In the genomic region with DNA sequence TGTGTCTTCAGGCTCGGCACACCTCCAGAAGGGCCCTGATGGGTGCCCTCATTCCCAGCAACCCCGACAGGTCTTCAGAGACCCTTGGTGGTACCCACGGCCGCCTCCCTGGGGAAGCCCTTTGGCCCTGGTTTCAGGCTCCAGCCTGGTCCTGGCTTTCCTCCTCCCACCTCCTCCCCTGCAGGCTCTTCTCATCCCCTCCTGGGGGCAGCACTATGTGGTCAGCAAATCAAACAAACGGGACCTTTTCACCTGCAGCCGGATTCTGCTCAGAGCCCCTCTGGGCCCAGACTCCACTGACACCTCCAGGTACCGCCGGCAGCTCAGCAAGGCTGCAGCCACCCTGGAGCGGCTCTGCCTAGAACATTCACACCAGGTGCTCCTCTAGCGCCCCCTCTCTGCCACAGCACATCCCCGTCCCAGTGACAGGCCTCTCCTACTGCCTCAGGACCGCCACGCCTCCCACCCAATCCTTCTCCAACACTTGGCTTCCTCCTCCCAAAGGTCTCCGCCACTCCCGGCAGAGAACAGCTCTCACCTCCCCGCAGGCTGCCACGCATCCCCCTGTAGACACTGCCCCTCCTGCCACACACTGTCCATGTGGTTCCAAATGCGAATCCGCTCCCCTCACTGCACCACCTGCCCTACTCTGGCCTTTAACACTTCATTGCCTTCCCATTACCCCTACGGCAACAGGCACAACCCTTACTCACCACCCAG, we compare ENCODE assay signal across 1 cellular context.
TF ChIP-seq lines count a peak whose summit lies in the region.

No MANE protein-coding gene starts in this region.

TF ChIP-seq in H1, 55 proteins besides CTCF, POLR2A, EP300 and RAD21:
- TF ChIP-seq KDM5A (IDR thresholded peaks at IDR 0.05; ENCODE audit: low read length) (no peak), SIX5 (IDR thresholded peaks at IDR 0.05; ENCODE audit: low read depth, low read length) (no peak), POLR2AphosphoS5 (IDR thresholded peaks at IDR 0.05; ENCODE audit: low read depth, low read length) (no peak), RBBP5 (IDR thresholded peaks at IDR 0.05; ENCODE audit: borderline replicate concordance, low read depth, low read length) (no peak), RNF2 (IDR thresholded peaks at IDR 0.05; ENCODE audit: borderline replicate concordance, low read depth, low read length, missing control alignments, poor library complexity, severe bottlenecking) (no peak), SUZ12 (IDR thresholded peaks at IDR 0.05; ENCODE audit: low read length) (no peak), SP1 (IDR thresholded peaks at IDR 0.05; ENCODE audit: low read depth, low read length) (no peak), PHF8 (conservative IDR thresholded peaks at IDR 0.05; ENCODE audit: low read depth, low read length) (no peak), CHD2 (IDR thresholded peaks at IDR 0.05; ENCODE audit: low read length) (no peak), SP4 (IDR thresholded peaks at IDR 0.05; ENCODE audit: low read length) (no peak), GABPA (IDR thresholded peaks at IDR 0.05; ENCODE audit: borderline replicate concordance, insufficient read depth, low read length) (peak; percentile 64; the same call in 1 of the 2 replicates), FOSL1 (IDR thresholded peaks at IDR 0.05; ENCODE audit: insufficient read depth, low read depth, low read length) (no peak), EZH2 (IDR thresholded peaks at IDR 0.05; ENCODE audit: low read depth, low read length, severe bottlenecking) (no peak), POU5F1 (IDR thresholded peaks at IDR 0.05; ENCODE audit: low read depth, low read length) (no peak), RFX5 (IDR thresholded peaks at IDR 0.05; ENCODE audit: borderline replicate concordance, low read depth, low read length) (no peak), JUND (IDR thresholded peaks at IDR 0.05; ENCODE audit: low read length) (0 out of 2 replicates have a peak, but pooled peaks have one; percentile 12), SAP30 (IDR thresholded peaks at IDR 0.05; ENCODE audit: insufficient read depth, insufficient replicate concordance, low read length) (no peak), HDAC6 (IDR thresholded peaks at IDR 0.05; ENCODE audit: low read depth, low read length) (no peak), BCL11A (IDR thresholded peaks at IDR 0.05; ENCODE audit: low read depth in 2 of 2, low read length in 2 of 2) (no peak), SRF (IDR thresholded peaks at IDR 0.05; ENCODE audit: low read depth, low read length) (no peak), BRCA1 (IDR thresholded peaks at IDR 0.05; ENCODE audit: low read depth, low read length) (no peak), SIN3A (conservative IDR thresholded peaks at IDR 0.05 in 1 of 2, IDR thresholded peaks at IDR 0.05 in 1 of 2; ENCODE audit: low read depth in 1 of 2, low read length in 2 of 2) (peak in 1 of 2 experiments; percentile 85; a peak in 2 of 4 replicates), EGR1 (IDR thresholded peaks at IDR 0.05; ENCODE audit: borderline replicate concordance, low read depth, low read length) (no peak), TCF12 (IDR thresholded peaks at IDR 0.05; ENCODE audit: low read depth, low read length) (no peak)
- TF ChIP-seq, protein P1, sequence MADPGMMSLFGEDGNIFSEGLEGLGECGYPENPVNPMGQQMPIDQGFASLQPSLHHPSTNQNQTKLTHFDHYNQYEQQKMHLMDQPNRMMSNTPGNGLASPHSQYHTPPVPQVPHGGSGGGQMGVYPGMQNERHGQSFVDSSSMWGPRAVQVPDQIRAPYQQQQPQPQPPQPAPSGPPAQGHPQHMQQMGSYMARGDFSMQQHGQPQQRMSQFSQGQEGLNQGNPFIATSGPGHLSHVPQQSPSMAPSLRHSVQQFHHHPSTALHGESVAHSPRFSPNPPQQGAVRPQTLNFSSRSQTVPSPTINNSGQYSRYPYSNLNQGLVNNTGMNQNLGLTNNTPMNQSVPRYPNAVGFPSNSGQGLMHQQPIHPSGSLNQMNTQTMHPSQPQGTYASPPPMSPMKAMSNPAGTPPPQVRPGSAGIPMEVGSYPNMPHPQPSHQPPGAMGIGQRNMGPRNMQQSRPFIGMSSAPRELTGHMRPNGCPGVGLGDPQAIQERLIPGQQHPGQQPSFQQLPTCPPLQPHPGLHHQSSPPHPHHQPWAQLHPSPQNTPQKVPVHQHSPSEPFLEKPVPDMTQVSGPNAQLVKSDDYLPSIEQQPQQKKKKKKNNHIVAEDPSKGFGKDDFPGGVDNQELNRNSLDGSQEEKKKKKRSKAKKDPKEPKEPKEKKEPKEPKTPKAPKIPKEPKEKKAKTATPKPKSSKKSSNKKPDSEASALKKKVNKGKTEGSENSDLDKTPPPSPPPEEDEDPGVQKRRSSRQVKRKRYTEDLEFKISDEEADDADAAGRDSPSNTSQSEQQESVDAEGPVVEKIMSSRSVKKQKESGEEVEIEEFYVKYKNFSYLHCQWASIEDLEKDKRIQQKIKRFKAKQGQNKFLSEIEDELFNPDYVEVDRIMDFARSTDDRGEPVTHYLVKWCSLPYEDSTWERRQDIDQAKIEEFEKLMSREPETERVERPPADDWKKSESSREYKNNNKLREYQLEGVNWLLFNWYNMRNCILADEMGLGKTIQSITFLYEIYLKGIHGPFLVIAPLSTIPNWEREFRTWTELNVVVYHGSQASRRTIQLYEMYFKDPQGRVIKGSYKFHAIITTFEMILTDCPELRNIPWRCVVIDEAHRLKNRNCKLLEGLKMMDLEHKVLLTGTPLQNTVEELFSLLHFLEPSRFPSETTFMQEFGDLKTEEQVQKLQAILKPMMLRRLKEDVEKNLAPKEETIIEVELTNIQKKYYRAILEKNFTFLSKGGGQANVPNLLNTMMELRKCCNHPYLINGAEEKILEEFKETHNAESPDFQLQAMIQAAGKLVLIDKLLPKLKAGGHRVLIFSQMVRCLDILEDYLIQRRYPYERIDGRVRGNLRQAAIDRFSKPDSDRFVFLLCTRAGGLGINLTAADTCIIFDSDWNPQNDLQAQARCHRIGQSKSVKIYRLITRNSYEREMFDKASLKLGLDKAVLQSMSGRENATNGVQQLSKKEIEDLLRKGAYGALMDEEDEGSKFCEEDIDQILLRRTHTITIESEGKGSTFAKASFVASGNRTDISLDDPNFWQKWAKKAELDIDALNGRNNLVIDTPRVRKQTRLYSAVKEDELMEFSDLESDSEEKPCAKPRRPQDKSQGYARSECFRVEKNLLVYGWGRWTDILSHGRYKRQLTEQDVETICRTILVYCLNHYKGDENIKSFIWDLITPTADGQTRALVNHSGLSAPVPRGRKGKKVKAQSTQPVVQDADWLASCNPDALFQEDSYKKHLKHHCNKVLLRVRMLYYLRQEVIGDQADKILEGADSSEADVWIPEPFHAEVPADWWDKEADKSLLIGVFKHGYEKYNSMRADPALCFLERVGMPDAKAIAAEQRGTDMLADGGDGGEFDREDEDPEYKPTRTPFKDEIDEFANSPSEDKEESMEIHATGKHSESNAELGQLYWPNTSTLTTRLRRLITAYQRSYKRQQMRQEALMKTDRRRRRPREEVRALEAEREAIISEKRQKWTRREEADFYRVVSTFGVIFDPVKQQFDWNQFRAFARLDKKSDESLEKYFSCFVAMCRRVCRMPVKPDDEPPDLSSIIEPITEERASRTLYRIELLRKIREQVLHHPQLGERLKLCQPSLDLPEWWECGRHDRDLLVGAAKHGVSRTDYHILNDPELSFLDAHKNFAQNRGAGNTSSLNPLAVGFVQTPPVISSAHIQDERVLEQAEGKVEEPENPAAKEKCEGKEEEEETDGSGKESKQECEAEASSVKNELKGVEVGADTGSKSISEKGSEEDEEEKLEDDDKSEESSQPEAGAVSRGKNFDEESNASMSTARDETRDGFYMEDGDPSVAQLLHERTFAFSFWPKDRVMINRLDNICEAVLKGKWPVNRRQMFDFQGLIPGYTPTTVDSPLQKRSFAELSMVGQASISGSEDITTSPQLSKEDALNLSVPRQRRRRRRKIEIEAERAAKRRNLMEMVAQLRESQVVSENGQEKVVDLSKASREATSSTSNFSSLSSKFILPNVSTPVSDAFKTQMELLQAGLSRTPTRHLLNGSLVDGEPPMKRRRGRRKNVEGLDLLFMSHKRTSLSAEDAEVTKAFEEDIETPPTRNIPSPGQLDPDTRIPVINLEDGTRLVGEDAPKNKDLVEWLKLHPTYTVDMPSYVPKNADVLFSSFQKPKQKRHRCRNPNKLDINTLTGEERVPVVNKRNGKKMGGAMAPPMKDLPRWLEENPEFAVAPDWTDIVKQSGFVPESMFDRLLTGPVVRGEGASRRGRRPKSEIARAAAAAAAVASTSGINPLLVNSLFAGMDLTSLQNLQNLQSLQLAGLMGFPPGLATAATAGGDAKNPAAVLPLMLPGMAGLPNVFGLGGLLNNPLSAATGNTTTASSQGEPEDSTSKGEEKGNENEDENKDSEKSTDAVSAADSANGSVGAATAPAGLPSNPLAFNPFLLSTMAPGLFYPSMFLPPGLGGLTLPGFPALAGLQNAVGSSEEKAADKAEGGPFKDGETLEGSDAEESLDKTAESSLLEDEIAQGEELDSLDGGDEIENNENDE (IDR thresholded peaks at IDR 0.05; ENCODE audit: insufficient replicate concordance, low read length): no peak
- TF ChIP-seq, protein P2, sequence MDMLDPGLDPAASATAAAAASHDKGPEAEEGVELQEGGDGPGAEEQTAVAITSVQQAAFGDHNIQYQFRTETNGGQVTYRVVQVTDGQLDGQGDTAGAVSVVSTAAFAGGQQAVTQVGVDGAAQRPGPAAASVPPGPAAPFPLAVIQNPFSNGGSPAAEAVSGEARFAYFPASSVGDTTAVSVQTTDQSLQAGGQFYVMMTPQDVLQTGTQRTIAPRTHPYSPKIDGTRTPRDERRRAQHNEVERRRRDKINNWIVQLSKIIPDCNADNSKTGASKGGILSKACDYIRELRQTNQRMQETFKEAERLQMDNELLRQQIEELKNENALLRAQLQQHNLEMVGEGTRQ (IDR thresholded peaks at IDR 0.05; ENCODE audit: low read length): no peak
- TF ChIP-seq, protein P3, sequence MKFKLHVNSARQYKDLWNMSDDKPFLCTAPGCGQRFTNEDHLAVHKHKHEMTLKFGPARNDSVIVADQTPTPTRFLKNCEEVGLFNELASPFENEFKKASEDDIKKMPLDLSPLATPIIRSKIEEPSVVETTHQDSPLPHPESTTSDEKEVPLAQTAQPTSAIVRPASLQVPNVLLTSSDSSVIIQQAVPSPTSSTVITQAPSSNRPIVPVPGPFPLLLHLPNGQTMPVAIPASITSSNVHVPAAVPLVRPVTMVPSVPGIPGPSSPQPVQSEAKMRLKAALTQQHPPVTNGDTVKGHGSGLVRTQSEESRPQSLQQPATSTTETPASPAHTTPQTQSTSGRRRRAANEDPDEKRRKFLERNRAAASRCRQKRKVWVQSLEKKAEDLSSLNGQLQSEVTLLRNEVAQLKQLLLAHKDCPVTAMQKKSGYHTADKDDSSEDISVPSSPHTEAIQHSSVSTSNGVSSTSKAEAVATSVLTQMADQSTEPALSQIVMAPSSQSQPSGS (IDR thresholded peaks at IDR 0.05; ENCODE audit: low read length): no peak
TF ChIP-seq in H1: peak in this region for 3.
